In the genomic region with DNA sequence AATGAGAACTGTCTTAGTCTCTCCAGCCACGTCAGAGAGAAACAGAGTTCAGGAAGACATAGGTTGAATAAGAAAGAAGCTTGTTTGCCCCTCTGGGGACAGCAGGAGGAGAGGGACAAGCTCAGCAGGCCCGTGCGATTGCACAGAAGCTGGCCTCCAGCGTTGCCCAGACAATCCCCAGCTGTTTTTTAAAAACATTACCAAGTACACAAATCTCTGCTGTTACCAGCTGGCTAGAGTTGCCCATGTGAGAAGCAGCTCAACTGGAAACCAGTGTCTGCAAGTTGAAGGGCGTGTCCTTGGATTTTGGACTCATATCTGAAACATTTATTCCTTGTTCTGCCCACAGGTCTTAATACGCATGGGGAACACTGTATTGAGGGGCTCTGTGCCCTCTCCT, we compare ENCODE assay signal across 13 cellular contexts.
DNase-seq lines count a peak whose midpoint lies in the region; ATAC-seq and TF ChIP-seq lines count a peak whose summit lies in the region.
"Had no signal": no experiment of that assay in that cellular context is flagged by ENCODE, and none has a peak within 500 bp of the region (broad histone marks: within the 10 kb centered on the region; RNA-seq: fewer than 3 reads in every experiment).

No MANE protein-coding gene starts in this region.

- H3K4me1 ChIP-seq in mucosa of descending colon (ENCODE audit: low read depth): peaks cover 9% of the 10 kb centered on the region
- H3K4me1 ChIP-seq in uterus: no peaks in the 10 kb centered on the region

- H3K27me3 Mint-ChIP-seq in stimulated activated naive CD8-positive, alpha-beta T cell treated with anti-CD3 and anti-CD28 coated beads, Interleukin-15, Interleukin-2, amounts not matched to agents 100 ng/mL and 50 ng/mL, for 24 hours: no peaks in the 10 kb centered on the region
- H3K27me3 Mint-ChIP-seq in activated CD8-positive, alpha-beta T cell treated with anti-CD3 and anti-CD28 coated beads, Interleukin-2, amount 10 ng/mL, durations not matched to agents 7 days and 5 days (ENCODE audit: low read depth): no peaks in the 10 kb centered on the region

- H3K9me3 ChIP-seq in mucosa of descending colon (no peaks in the 10 kb centered on the region), uterus (no peaks in the 10 kb centered on the region)

- CTCF ChIA-PET in activated CD8-positive, alpha-beta T cell treated with anti-CD3 and anti-CD28 coated beads, Interleukin-2, amount 10 ng/mL, durations not matched to agents 7 days and 5 days (lab: Charles Lee): interaction anchor here (0.8 to 2.7 kb wide), 13 partner anchors 20 to 695 kb away, joined by 3 to 12 read pairs (median 6); no protein-coding TSS in a partner anchor

- H3K36me3 Mint-ChIP-seq in stimulated activated naive CD8-positive, alpha-beta T cell treated with anti-CD3 and anti-CD28 coated beads, Interleukin-15, Interleukin-2, amounts not matched to agents 100 ng/mL and 50 ng/mL, for 24 hours (ENCODE audit: low read depth): no peaks in the 10 kb centered on the region
- H3K36me3 Mint-ChIP-seq in activated CD8-positive, alpha-beta T cell treated with anti-CD3 and anti-CD28 coated beads, Interleukin-2, amount 10 ng/mL, durations not matched to agents 7 days and 5 days (ENCODE audit: low read depth): peaks cover 15% of the 10 kb centered on the region

- TF ChIP-seq CTCF in mucosa of descending colon (IDR thresholded peaks at IDR 0.05) (no peak), uterus (IDR thresholded peaks at IDR 0.05) (no peak)

- H3K9me3 Mint-ChIP-seq in stimulated activated naive CD8-positive, alpha-beta T cell treated with anti-CD3 and anti-CD28 coated beads, Interleukin-15, Interleukin-2, amounts not matched to agents 100 ng/mL and 50 ng/mL, for 24 hours: peaks cover 6% of the 10 kb centered on the region
- H3K9me3 Mint-ChIP-seq in activated CD8-positive, alpha-beta T cell treated with anti-CD3 and anti-CD28 coated beads, Interleukin-2, amount 10 ng/mL, durations not matched to agents 7 days and 5 days (ENCODE audit: insufficient read depth): no peaks in the 10 kb centered on the region

- no peak for TF ChIP-seq POLR2A in uterus (IDR thresholded peaks at IDR 0.05)

- H3K4me1 Mint-ChIP-seq in stimulated activated naive CD8-positive, alpha-beta T cell treated with anti-CD3 and anti-CD28 coated beads, Interleukin-15, Interleukin-2, amounts not matched to agents 100 ng/mL and 50 ng/mL, for 24 hours (ENCODE audit: low read depth): peaks cover 84% of the 10 kb centered on the region
- H3K4me1 Mint-ChIP-seq in activated CD8-positive, alpha-beta T cell treated with anti-CD3 and anti-CD28 coated beads, Interleukin-2, amount 10 ng/mL, durations not matched to agents 7 days and 5 days (ENCODE audit: low read depth): peaks cover 82% of the 10 kb centered on the region

- no peaks in the 10 kb centered on the region for H3K27me3 ChIP-seq in uterus
- H3K27me3 ChIP-seq: brain microvascular endothelial cell had no signal

- no peak for DNase-seq in stimulated activated naive CD8-positive, alpha-beta T cell treated with anti-CD3 and anti-CD28 coated beads, Interleukin-15, Interleukin-2, amounts not matched to agents 100 U/mL and 50 U/mL, for 24 hours
- no peak for DNase-seq in activated CD8-positive, alpha-beta T cell treated with anti-CD3 and anti-CD28 coated beads, Interleukin-2, amount 10 ng/mL, durations not matched to agents 7 days and 5 days
- peak in 1 of 3 donors; percentile 49 for DNase-seq in mucosa of descending colon
- no peak for DNase-seq in SK-N-DZ (ENCODE audit: low spot score)
- no peak for DNase-seq in uterus
- DNase-seq in DMS79 treated with DMSO at 0.1 percent for 48 hours (lab: John Stamatoyannopoulos, UW): no peak
- DNase-seq in cortex of kidney (lab: John Stamatoyannopoulos, UW): no peak
- DNase-seq: brain microvascular endothelial cell; NCI-H510A treated with DMSO at 0.1 percent for 48 hours; occipital lobe; stimulated activated CD4-positive, alpha-beta T cell treated with anti-CD3 and anti-CD28 coated beads, Interleukin-2, amount 100 ng/mL, for 48 hours had no signal

- H3K36me3 ChIP-seq in mucosa of descending colon (ENCODE audit: low read depth) (no peaks in the 10 kb centered on the region), uterus (no peaks in the 10 kb centered on the region)
- H3K36me3 ChIP-seq: brain microvascular endothelial cell had no signal

- H3K4me3 Mint-ChIP-seq in stimulated activated naive CD8-positive, alpha-beta T cell treated with anti-CD3 and anti-CD28 coated beads, Interleukin-15, Interleukin-2, amounts not matched to agents 100 ng/mL and 50 ng/mL, for 24 hours: peak overlapping the region; percentile 12
- H3K4me3 Mint-ChIP-seq in activated CD8-positive, alpha-beta T cell treated with anti-CD3 and anti-CD28 coated beads, Interleukin-2, amount 10 ng/mL, durations not matched to agents 7 days and 5 days: peak overlapping the region; percentile 16

- no peak for ATAC-seq in stimulated activated naive CD8-positive, alpha-beta T cell treated with anti-CD3 and anti-CD28 coated beads, Interleukin-15, Interleukin-2, amounts not matched to agents 100 U/mL and 50 U/mL, for 24 hours
- ATAC-seq in activated CD8-positive, alpha-beta T cell treated with anti-CD3 and anti-CD28 coated beads, Interleukin-2, amount 10 ng/mL, durations not matched to agents 7 days and 5 days: no peak
- peak; percentile 59 for ATAC-seq in mucosa of descending colon

- intact Hi-C loops in mucosa of descending colon (cut with DNase I, micrococcal nuclease): no loop called here
- intact Hi-C loops in uterus (cut with DNase I; ENCODE audit: low total_unique reads): no loop called here

- POLR2A ChIA-PET in activated CD8-positive, alpha-beta T cell treated with anti-CD3 and anti-CD28 coated beads, Interleukin-2, amount 10 ng/mL, durations not matched to agents 7 days and 5 days (lab: Charles Lee): interaction anchor here (0.6 to 2.5 kb wide), 5 partner anchors 40 to 306 kb away, joined by 3 to 39 read pairs (median 11); no protein-coding TSS in a partner anchor

- peak overlapping the region; percentile 97 for H3K27ac Mint-ChIP-seq in stimulated activated naive CD8-positive, alpha-beta T cell treated with anti-CD3 and anti-CD28 coated beads, Interleukin-15, Interleukin-2, amounts not matched to agents 100 ng/mL and 50 ng/mL, for 24 hours
- H3K27ac Mint-ChIP-seq in activated CD8-positive, alpha-beta T cell treated with anti-CD3 and anti-CD28 coated beads, Interleukin-2, amount 10 ng/mL, durations not matched to agents 7 days and 5 days: peak overlapping the region; percentile 96

- H3K4me3 ChIP-seq in mucosa of descending colon (no peak overlapping the region), uterus (no peak overlapping the region)
- H3K4me3 ChIP-seq: SK-N-MC had no signal

- no peak overlapping the region for H3K27ac ChIP-seq in uterus
- H3K27ac ChIP-seq: brain microvascular endothelial cell, SK-N-MC had no signal
